8 cellular contexts compared by ENCODE assay signal in genomic region chr5:458547-459353, GRCh38. TPM values are rescaled to one million over a fixed set of nuclear protein-coding genes. Genes with fewer than 3 reads are reported as not detected.
DNase-seq lines count a peak whose midpoint lies in the region; ATAC-seq and TF ChIP-seq lines count a peak whose summit lies in the region.

No MANE protein-coding gene starts in this region.

- no peaks in the 10 kb centered on the region for H3K9me2 ChIP-seq in OCI-LY7 (ENCODE audit: insufficient read depth, low read length)

- 70% methylated on average over 17 of the region's 17 CpGs for WGBS in body of pancreas, 2 donors

- no peak overlapping the region for H3K4me2 ChIP-seq in OCI-LY7 (ENCODE audit: low read length)

- H3K79me2 ChIP-seq in OCI-LY7 (ENCODE audit: insufficient read depth, low read depth, low read length), result peaks cover 4% of the 10 kb centered on the region; the same call in 1 of the 2 replicates

- no TSS peak for BruUV-seq in OCI-LY7 (replicated peaks; lab: Mats Ljungman, UMichigan)

- peak overlapping the region in 3 of 4 donors; percentile 47 to 74 (median 72) for H3K27ac ChIP-seq in body of pancreas
- no peak overlapping the region for H3K27ac ChIP-seq in OCI-LY7 (ENCODE audit: low read depth, low read length, poor library complexity, severe bottlenecking)

- H2AFZ ChIP-seq in OCI-LY7 (ENCODE audit: low read length), result no peak overlapping the region

- CTCF ChIA-PET in OCI-LY7 (lab: Charles Lee; ENCODE audit: unreplicated experiment), result no interaction called here

- H3K4me3 ChIP-seq in MG63, result no peak overlapping the region
- no peak overlapping the region for H3K4me3 ChIP-seq in body of pancreas
- H3K4me3 ChIP-seq in retinal pigment epithelial cell (ENCODE audit: low read length), result no peak overlapping the region
- H3K4me3 ChIP-seq in OCI-LY7 (ENCODE audit: low read depth, low read length, poor library complexity, severe bottlenecking), result no peak overlapping the region

- intact Hi-C loops in body of pancreas (cut with DNase I), result no loop called here
- intact Hi-C loops in OCI-LY7 (cut with micrococcal nuclease; ENCODE audit: unreplicated experiment), result no loop called here

- H3K27me3 ChIP-seq in MG63 (no peaks in the 10 kb centered on the region), body of pancreas (no peaks in the 10 kb centered on the region)

- TF ChIP-seq CTCF in body of pancreas (IDR thresholded peaks at IDR 0.05) (no peak), retinal pigment epithelial cell (conservative IDR thresholded peaks at IDR 0.05; ENCODE audit: low read depth, low read length) (no peak), OCI-LY7 (conservative IDR thresholded peaks at IDR 0.05; ENCODE audit: low read length) (no peak)

- peaks cover 11% of the 10 kb centered on the region for H3K4me1 ChIP-seq in body of pancreas
- H3K4me1 ChIP-seq in OCI-LY7 (ENCODE audit: insufficient read depth, low read length, poor library complexity, severe bottlenecking), result no peaks in the 10 kb centered on the region

- POLR2A ChIA-PET in OCI-LY7 (lab: Charles Lee), result no interaction called here

- H3K9me3 ChIP-seq in MG63, result no peaks in the 10 kb centered on the region
- no peaks in the 10 kb centered on the region for H3K9me3 ChIP-seq in body of pancreas
- H3K9me3 ChIP-seq in OCI-LY7 (ENCODE audit: low read length), result no peaks in the 10 kb centered on the region

- ATAC-seq in GM18909 (IDR thresholded peaks at IDR 0.05; ENCODE audit: poor library complexity, unreplicated experiment) (peak; percentile 46), body of pancreas (peak; percentile 86), GM18873 (IDR thresholded peaks at IDR 0.05; ENCODE audit: low FRiP score, unreplicated experiment) (no peak)

- H3K36me3 ChIP-seq in MG63 (peaks cover 71% of the 10 kb centered on the region), body of pancreas (replicated peaks in 1 of 2; ENCODE audit: insufficient read depth in 1 of 2, low read depth in 2 of 2) (peaks cover 0 to 18% of the 10 kb centered on the region in 2 donors), OCI-LY7 (ENCODE audit: insufficient read depth, low read length) (peaks cover 87% of the 10 kb centered on the region)

- DNase-seq in MG63 (peak; percentile 81), body of pancreas (peak in 3 of 4 donors; percentile 37 to 58 (median 49)), retinal pigment epithelial cell (ENCODE audit: low read depth) (peak; percentile 86), NCI-H2029 treated with DMSO at 0.1 percent for 48 hours (lab: John Stamatoyannopoulos, UW) (no peak), OCI-LY7 (ENCODE audit: low spot score) (no peak), amygdala (lab: John Stamatoyannopoulos, UW) (no peak)

- no peak for TF ChIP-seq POLR2A in body of pancreas (IDR thresholded peaks at IDR 0.05)

- H4K20me1 ChIP-seq in OCI-LY7 (ENCODE audit: insufficient read depth, low read length), result no peaks in the 10 kb centered on the region

RNA-seq across cellular contexts. Expression of gene EXOC3, which starts 15.8 kb away (rescaled TPM):
- total RNA-seq in MG63 (2014; rRNA removed; shearing (Covaris generic); ENCODE audit: low replicate concordance), result 11.3 and 19.4 TPM in 2 replicates
- total RNA-seq in body of pancreas (10 to 100 TPM; 32.2 to 79.1 TPM), OCI-LY7 (2022) (58.2 and 58.9 TPM in 2 replicates)
- 27.4 and 31.0 TPM in 2 replicates for total RNA-seq in OCI-LY7 (2014; rRNA removed; shearing (Covaris generic))

Comparison
In these comparisons a context has a peak if more than half of its experiments do, and no peak if none do; other contexts are left out.
1. DNase-seq: peak in MG63 (single experiment), body of pancreas (3 of 4) and retinal pigment epithelial cell (single experiment); none in NCI-H2029 treated with DMSO at 0.1 percent for 48 hours (single experiment), OCI-LY7 (single experiment) and amygdala (0 of 56).